8 cellular contexts compared by ENCODE assay signal in the genomic region with DNA sequence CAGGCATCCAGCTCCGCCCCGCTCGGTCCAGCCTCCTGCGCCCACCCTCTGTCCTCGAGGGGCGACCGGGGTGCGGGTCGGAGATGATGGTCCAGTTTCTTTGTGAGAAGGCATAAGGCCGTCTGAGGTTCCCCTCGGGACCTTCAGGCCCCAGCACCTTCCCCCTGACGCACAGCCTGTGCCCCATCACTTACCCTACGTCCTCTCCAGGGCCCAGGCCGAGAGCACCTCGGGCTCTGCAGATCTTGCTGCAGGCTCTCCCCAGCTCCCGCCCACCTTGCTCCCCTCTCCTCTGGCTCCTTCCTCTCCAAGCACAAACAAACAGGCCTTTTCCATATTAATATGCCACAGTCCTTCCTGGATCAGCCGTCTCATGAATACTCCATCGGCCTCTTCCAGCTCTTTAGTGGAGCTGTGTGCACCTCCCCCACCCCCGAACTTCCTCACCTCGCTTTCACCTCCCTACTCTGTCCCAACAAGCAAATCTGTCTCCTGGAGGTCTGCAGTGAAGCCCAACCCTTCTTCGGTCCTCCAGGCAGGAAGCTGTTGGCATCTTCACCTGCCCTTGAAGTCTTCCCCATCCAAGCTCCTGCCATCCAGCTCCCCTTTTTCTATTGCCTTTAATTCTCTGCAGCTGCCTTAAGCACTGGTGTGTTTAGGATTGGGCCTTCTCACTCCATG.
DNase-seq lines count a peak whose midpoint lies in the region; ATAC-seq and TF ChIP-seq lines count a peak whose summit lies in the region.

No MANE protein-coding gene starts in this region.

- H3K9ac ChIP-seq in iPS-18a (ENCODE audit: low read length), result no peak overlapping the region

- no peak overlapping the region for H3K27ac ChIP-seq in WERI-Rb-1
- H3K27ac ChIP-seq in iPS-18a (ENCODE audit: low read length), result no peak overlapping the region

- no peak for ATAC-seq in stimulated activated effector memory CD8-positive, alpha-beta T cell treated with anti-CD3 and anti-CD28 coated beads, Interleukin-12 subunit alpha, Interleukin-12 subunit beta, amount 100 ng/mL, for 72 hours
- ATAC-seq in GM21515 (IDR thresholded peaks at IDR 0.05; ENCODE audit: unreplicated experiment), result no peak

- no peak for TF ChIP-seq CTCF in WERI-Rb-1 (IDR thresholded peaks at IDR 0.05; ENCODE audit: low read depth, low read length)

- H3K27me3 Mint-ChIP-seq in T-helper 2 cell treated with Interferon-gamma antibody and Interleukin-4, amounts not matched to agents 5 μg/mL and 100 μg/mL, for 36 hours (ENCODE audit: low read depth), result peaks cover 29% of the 10 kb centered on the region

- H3K36me3 Mint-ChIP-seq in T-helper 2 cell treated with Interferon-gamma antibody and Interleukin-4, amounts not matched to agents 5 μg/mL and 100 μg/mL, for 36 hours (ENCODE audit: low read depth), result no peaks in the 10 kb centered on the region
- no peaks in the 10 kb centered on the region for H3K36me3 Mint-ChIP-seq in stimulated activated effector memory CD8-positive, alpha-beta T cell treated with anti-CD3 and anti-CD28 coated beads, Interleukin-12 subunit alpha, Interleukin-12 subunit beta, amount 100 ng/mL, for 72 hours

- DNase-seq in T-helper 2 cell treated with Interferon-gamma antibody and Interleukin-4, amounts not matched to agents 5 μg/mL and 100 μg/mL, for 36 hours (ENCODE audit: low spot score), result no peak
- DNase-seq in T-helper 2 cell, result no peak
- DNase-seq in WERI-Rb-1, result no peak
- DNase-seq in stimulated activated effector memory CD8-positive, alpha-beta T cell treated with anti-CD3 and anti-CD28 coated beads, Interleukin-12 subunit alpha, Interleukin-12 subunit beta, amount 100 ng/mL, for 72 hours (ENCODE audit: low spot score in 2 of 2), result no peak
- DNase-seq in NCI-H345 treated with DMSO at 0.1 percent for 48 hours (lab: John Stamatoyannopoulos, UW; ENCODE audit: unreplicated experiment), result no peak
- DNase-seq in OCI-M2 (lab: John Stamatoyannopoulos, UW; ENCODE audit: unreplicated experiment), result no peak

- H3K36me3 ChIP-seq in WERI-Rb-1 (no peaks in the 10 kb centered on the region), iPS-18a (ENCODE audit: control insufficient read depth, low read depth, low read length) (no peaks in the 10 kb centered on the region)

- H3K4me1 Mint-ChIP-seq in T-helper 2 cell treated with Interferon-gamma antibody and Interleukin-4, amounts not matched to agents 5 μg/mL and 100 μg/mL, for 36 hours (ENCODE audit: low read depth), result peaks cover 35% of the 10 kb centered on the region
- H3K4me1 Mint-ChIP-seq in stimulated activated effector memory CD8-positive, alpha-beta T cell treated with anti-CD3 and anti-CD28 coated beads, Interleukin-12 subunit alpha, Interleukin-12 subunit beta, amount 100 ng/mL, for 72 hours, result peaks cover 38% of the 10 kb centered on the region

- H3K27ac Mint-ChIP-seq in T-helper 2 cell treated with Interferon-gamma antibody and Interleukin-4, amounts not matched to agents 5 μg/mL and 100 μg/mL, for 36 hours, result no peak overlapping the region
- H3K27ac Mint-ChIP-seq in stimulated activated effector memory CD8-positive, alpha-beta T cell treated with anti-CD3 and anti-CD28 coated beads, Interleukin-12 subunit alpha, Interleukin-12 subunit beta, amount 100 ng/mL, for 72 hours, result no peak overlapping the region

- no peaks in the 10 kb centered on the region for H3K9me3 ChIP-seq in WERI-Rb-1 (ENCODE audit: severe bottlenecking)
- H3K9me3 ChIP-seq in iPS-18a (ENCODE audit: control insufficient read depth, low read depth, low read length), result no peaks in the 10 kb centered on the region

- peak overlapping the region; percentile 43 for H3K4me3 Mint-ChIP-seq in T-helper 2 cell treated with Interferon-gamma antibody and Interleukin-4, amounts not matched to agents 5 μg/mL and 100 μg/mL, for 36 hours
- H3K4me3 Mint-ChIP-seq in stimulated activated effector memory CD8-positive, alpha-beta T cell treated with anti-CD3 and anti-CD28 coated beads, Interleukin-12 subunit alpha, Interleukin-12 subunit beta, amount 100 ng/mL, for 72 hours, result peak overlapping the region; percentile 85

- H3K4me3 ChIP-seq in WERI-Rb-1 (ENCODE audit: low read depth, low read length), result peak overlapping the region; percentile 44
- H3K4me3 ChIP-seq in iPS-18a (ENCODE audit: low read length), result peak overlapping the region; percentile 54

- peaks cover 12% of the 10 kb centered on the region for H3K4me1 ChIP-seq in iPS-18a (ENCODE audit: control insufficient read depth, low read depth, low read length)

- no peaks in the 10 kb centered on the region for H3K9me3 Mint-ChIP-seq in T-helper 2 cell treated with Interferon-gamma antibody and Interleukin-4, amounts not matched to agents 5 μg/mL and 100 μg/mL, for 36 hours
- H3K9me3 Mint-ChIP-seq in stimulated activated effector memory CD8-positive, alpha-beta T cell treated with anti-CD3 and anti-CD28 coated beads, Interleukin-12 subunit alpha, Interleukin-12 subunit beta, amount 100 ng/mL, for 72 hours, result no peaks in the 10 kb centered on the region

- H3K27me3 ChIP-seq in WERI-Rb-1 (ENCODE audit: insufficient read depth, low read depth, severe bottlenecking) (peaks cover 25% of the 10 kb centered on the region), iPS-18a (ENCODE audit: control insufficient read depth, insufficient read depth, low read length) (peaks cover 63% of the 10 kb centered on the region)
